In genomic region chr11:46916251-46916650, GRCh38 we compare ENCODE assay signal across 10 cellular contexts. TPM values are rescaled to one million over a fixed set of nuclear protein-coding genes. Genes with fewer than 3 reads are reported as not detected.
DNase-seq lines count a peak whose midpoint lies in the region; ATAC-seq and TF ChIP-seq lines count a peak whose summit lies in the region.
"Had no signal": no experiment of that assay in that cellular context is flagged by ENCODE, and none has a peak within 500 bp of the region (broad histone marks: within the 10 kb centered on the region; RNA-seq: fewer than 3 reads in every experiment).

No MANE protein-coding gene starts in this region.

- no peak for ATAC-seq in natural killer cell

- peak overlapping the region; percentile 50 for H3K4me3 Mint-ChIP-seq in natural killer cell

- intact Hi-C loops in left ventricle myocardium inferior (cut with micrococcal nuclease), result no loop called here
- intact Hi-C loops in cardiac septum (cut with DNase I), result loop anchor here (5.0 to 10.0 kb wide), 2 partner anchors 86 to 439 kb away; partner anchors contain the start of gene MYBPC3
- intact Hi-C loops in natural killer cell (cut with micrococcal nuclease), result no loop called here

- H3K36me3 ChIP-seq in left ventricle myocardium inferior (no peaks in the 10 kb centered on the region), ectodermal cell (ENCODE audit: control insufficient read depth, insufficient read depth, low read length) (no peaks in the 10 kb centered on the region), urinary bladder (ENCODE audit: insufficient read depth) (no peaks in the 10 kb centered on the region)

- H3K27ac ChIP-seq in left ventricle myocardium inferior (replicated peaks) (peak overlapping the region; percentile 91), ectodermal cell (ENCODE audit: insufficient read depth, low read depth, low read length, poor library complexity, severe bottlenecking) (no peak overlapping the region), urinary bladder (ENCODE audit: low read depth) (no peak overlapping the region)
- H3K27ac ChIP-seq: KMS-11 had no signal

- no peak for DNase-seq in left ventricle myocardium inferior
- no peak for DNase-seq in cardiac septum (ENCODE audit: low spot score)
- DNase-seq in natural killer cell, result no peak
- no peak for DNase-seq in epidermal melanocyte (ENCODE audit: insufficient read length, low spot score)
- no peak for DNase-seq in 8988T
- no peak for DNase-seq in NCI-H2107 treated with DMSO at 0.1 percent for 48 hours (lab: John Stamatoyannopoulos, UW; ENCODE audit: unreplicated experiment)

- H3K27me3 Mint-ChIP-seq in natural killer cell (ENCODE audit: low read depth in 2 of 2), result peaks cover 57 to 69% of the 10 kb centered on the region in 2 donors

- H3K4me1 ChIP-seq in left ventricle myocardium inferior, result peaks cover 86% of the 10 kb centered on the region
- H3K4me1 ChIP-seq in ectodermal cell (ENCODE audit: control insufficient read depth, insufficient read depth, low read length), result peaks cover 44% of the 10 kb centered on the region
- peaks cover 2% of the 10 kb centered on the region for H3K4me1 ChIP-seq in urinary bladder (ENCODE audit: insufficient read depth)

- no peaks in the 10 kb centered on the region for H3K36me3 Mint-ChIP-seq in natural killer cell

- WGBS in ectodermal cell, 2 experiments, result 38 to 42% methylated on average over 7 of the region's 7 CpGs
- WGBS in urinary bladder, result 17% methylated on average over 7 of the region's 7 CpGs

- no peak for TF ChIP-seq CTCF in left ventricle myocardium inferior (IDR thresholded peaks at IDR 0.05; ENCODE audit: borderline replicate concordance)
- no peak for TF ChIP-seq CTCF in natural killer cell (IDR thresholded peaks at IDR 0.05)

- H3K4me3 ChIP-seq in left ventricle myocardium inferior, result peak overlapping the region; percentile 84
- peak overlapping the region; percentile 87 for H3K4me3 ChIP-seq in ectodermal cell (ENCODE audit: insufficient read depth, low read depth, low read length)
- H3K4me3 ChIP-seq in urinary bladder (ENCODE audit: low read depth, low read length), result peak overlapping the region; percentile 84

- peaks cover 25 to 26% of the 10 kb centered on the region in 2 donors for H3K4me1 Mint-ChIP-seq in natural killer cell

- H3K27ac Mint-ChIP-seq in natural killer cell, result no peak overlapping the region
- H3K27ac Mint-ChIP-seq: T-helper 1 cell treated with Interleukin-12 subunit alpha and Interleukin-12 subunit beta and Interleukin-4 antibody, amounts not matched to agents 30 μg/mL and 1 μg/mL, for 36 hours had no signal

- H3K27me3 ChIP-seq in left ventricle myocardium inferior (ENCODE audit: low read depth) (peaks cover 22% of the 10 kb centered on the region), ectodermal cell (ENCODE audit: control insufficient read depth, insufficient read depth, low read length, poor library complexity, severe bottlenecking) (no peaks in the 10 kb centered on the region)

- H3K9me3 ChIP-seq in left ventricle myocardium inferior (replicated peaks), result no peaks in the 10 kb centered on the region
- no peaks in the 10 kb centered on the region for H3K9me3 ChIP-seq in ectodermal cell (ENCODE audit: control insufficient read depth, low read length)

- no peaks in the 10 kb centered on the region for H3K9me3 Mint-ChIP-seq in natural killer cell
- H3K9me3 Mint-ChIP-seq: T-helper 1 cell treated with Interleukin-12 subunit alpha and Interleukin-12 subunit beta and Interleukin-4 antibody, amounts not matched to agents 30 μg/mL and 1 μg/mL, for 36 hours had no signal

RNA-seq across cellular contexts. Expression of gene LRP4, which starts 2.1 kb away (rescaled TPM):
- 22.0 TPM for total RNA-seq in left ventricle myocardium inferior
- total RNA-seq in cardiac septum, result 26.8 TPM
- polyA plus RNA-seq in ectodermal cell (2013, experiment 1 of 4), result 60.5 TPM
- polyA plus RNA-seq in ectodermal cell (2013, experiment 2 of 4), result 63.5 TPM
- 41.1 TPM for polyA plus RNA-seq in ectodermal cell (2013, experiment 3 of 4)
- polyA plus RNA-seq in ectodermal cell (2013, experiment 4 of 4), result 49.9 TPM
- not detected for total RNA-seq in natural killer cell
- 8.1 TPM for total RNA-seq in urinary bladder
- 2.4 TPM for polyA plus RNA-seq in urinary bladder

RNA-seq across cellular contexts. Expression of gene CSTPP1, which starts 20.3 kb away (rescaled TPM):
- 12.9 TPM for total RNA-seq in left ventricle myocardium inferior
- 13.2 TPM for total RNA-seq in cardiac septum
- polyA plus RNA-seq in ectodermal cell (2013, experiment 1 of 4), result 83.1 TPM
- polyA plus RNA-seq in ectodermal cell (2013, experiment 2 of 4), result 85.2 TPM
- 68.8 TPM for polyA plus RNA-seq in ectodermal cell (2013, experiment 3 of 4)
- 75.8 TPM for polyA plus RNA-seq in ectodermal cell (2013, experiment 4 of 4)
- total RNA-seq in natural killer cell, result 10 to 100 TPM; 16.2 to 17.8 (median 16.9) TPM
- total RNA-seq in urinary bladder, result 20.9 TPM
- polyA plus RNA-seq in urinary bladder, result 20.7 TPM
